Comparison of ENCODE assay signal across 16 cellular contexts in genomic region chr6:151269318-151269995, GRCh38. TPM values are rescaled to one million over a fixed set of nuclear protein-coding genes. Genes with fewer than 3 reads are reported as not detected.
A peak's percentile ranks its signal among the peaks of the same experiment; 100 is the strongest.
DNase-seq lines count a peak whose midpoint lies in the region; ATAC-seq lines count a peak whose summit lies in the region.
"Had no signal": no experiment of that assay in that cellular context is flagged by ENCODE, and none has a peak within 500 bp of the region (broad histone marks: within the 10 kb centered on the region; RNA-seq: fewer than 3 reads in every experiment).

No MANE protein-coding gene starts in this region.

- peak overlapping the region; percentile 65 for H3K27ac ChIP-seq in SJCRH30

- H3K9me3 ChIP-seq in SJCRH30 (replicated peaks), result no peaks in the 10 kb centered on the region

- H3K4me1 ChIP-seq in SJCRH30, result peaks cover 16% of the 10 kb centered on the region

- H3K4me3 ChIP-seq in SJCRH30, result no peak overlapping the region
- H3K4me3 ChIP-seq: skin epidermis had no signal

- H3K36me3 ChIP-seq in SJCRH30, result no peaks in the 10 kb centered on the region

- DNase-seq in ELR (ENCODE audit: low read depth), result peak; percentile 66
- DNase-seq in SJCRH30, result peak in 1 of 2 experiments; percentile 42
- peak; percentile 92 for DNase-seq in fibroblast of peridontal ligament (ENCODE audit: extremely low read depth)
- peak; percentile 74 for DNase-seq in pulmonary artery endothelial cell (ENCODE audit: low read depth, low spot score)
- no peak for DNase-seq in SKM-1 (lab: John Stamatoyannopoulos, UW; ENCODE audit: unreplicated experiment)
- DNase-seq: activated CD4-positive, alpha-beta T cell treated with anti-CD3 and anti-CD28 coated beads, Interleukin-2, amount 10 ng/mL, durations not matched to agents 7 days and 5 days; activated T-cell treated with anti-CD3 and anti-CD28 coated beads, Interleukin-2, amount 50 U/mL, for 72 hours; effector memory CD4-positive, alpha-beta T cell; midbrain; NCI-H1092; NCI-H446 treated with DMSO at 0.1 percent for 48 hours had no signal

- no peaks in the 10 kb centered on the region for H3K27me3 ChIP-seq in SJCRH30

- ATAC-seq in esophagus mucosa (no peak), GM21381 (IDR thresholded peaks at IDR 0.05; ENCODE audit: unreplicated experiment) (no peak), HG03571 (IDR thresholded peaks at IDR 0.05; ENCODE audit: unreplicated experiment) (no peak)
- ATAC-seq: activated T-cell treated with anti-CD3 and anti-CD28 coated beads, Interleukin-2, amount 50 U/mL, for 72 hours; Panc1 had no signal

RNA-seq across cellular contexts. Expression of gene AKAP12, which starts 29.7 kb away (rescaled TPM):
- 63.4 and 70.8 TPM in 2 replicates for total RNA-seq in SJCRH30 (2014; rRNA removed; shearing (Covaris generic))
- 285 and 309 TPM in 2 replicates for total RNA-seq in pulmonary artery endothelial cell
- 1.8 TPM for total RNA-seq in esophagus mucosa

Comparison
In these comparisons a context has a peak if more than half of its experiments do, and no peak if none do; other contexts are left out.
1. RNA of gene AKAP12, which starts 29.7 kb away (total RNA-seq): 285 to 309 TPM in pulmonary artery endothelial cell and 63.4 to 70.8 TPM in SJCRH30; 1.8 TPM in esophagus mucosa (single experiment); every median in the first group is over 10 times any median in the second.